In genomic region chr14:36518586-36519430, GRCh38 we compare ENCODE assay signal across 11 cellular contexts. TPM values are rescaled to one million over a fixed set of nuclear protein-coding genes. Genes with fewer than 3 reads are reported as not detected.
DNase-seq lines count a peak whose midpoint lies in the region; ATAC-seq, FAIRE-seq and TF ChIP-seq lines count a peak whose summit lies in the region.
"Had no signal": no experiment of that assay in that cellular context is flagged by ENCODE, and none has a peak within 500 bp of the region (broad histone marks: within the 10 kb centered on the region; RNA-seq: fewer than 3 reads in every experiment).

No MANE protein-coding gene starts in this region.

- no TSS peak for BruUV-seq in GM12878 (replicated peaks; lab: Mats Ljungman, UMichigan)

- no peak for TF ChIP-seq RAD21 in GM12878 (IDR thresholded peaks at IDR 0.05; ENCODE audit: insufficient read depth, low read depth, low read length)

- CTCF ChIA-PET in GM12878 (lab: Yijun Ruan, JAX) = no interaction called here

- no peaks in the 10 kb centered on the region for H3K27me3 ChIP-seq in HAP-1 (ENCODE audit: low read depth)
- H3K27me3 ChIP-seq in GM12878 (replicated peaks in 1 of 2; ENCODE audit: control insufficient read depth in 2 of 2, insufficient read depth in 2 of 2, low read length in 1 of 2) = peaks cover 19 to 32% of the 10 kb centered on the region in 2 experiments

- peaks cover 7 to 32% (median 18%) of the 10 kb centered on the region in 4 donors for H3K4me1 Mint-ChIP-seq in naive thymus-derived CD8-positive, alpha-beta T cell

- peak overlapping the region; percentile 52 for H3K4me3 ChIP-seq in HAP-1
- no peak overlapping the region for H3K4me3 ChIP-seq in GM12878

- H3K27ac Mint-ChIP-seq in naive thymus-derived CD8-positive, alpha-beta T cell = peak overlapping the region in 1 of 10 donors; percentile 7
- H3K27ac Mint-ChIP-seq: activated naive CD4-positive, alpha-beta T cell treated with anti-CD3 and anti-CD28 coated beads, Interleukin-2, amount 50 U/mL, for 72 hours had no signal

- no peak for TF ChIP-seq EP300 in GM12878 (IDR thresholded peaks at IDR 0.05; ENCODE audit: borderline replicate concordance in 1 of 2, control insufficient read depth in 1 of 2, low read depth in 2 of 2, low read length in 2 of 2)

- no peak overlapping the region for H2AFZ ChIP-seq in GM12878 (ENCODE audit: control insufficient read depth, low read depth, low read length)

- WGBS in GM12878 (ENCODE audit: insufficient coverage, insufficient replicate concordance, low lambda C conversion rate, missing lambda C conversion rate) = 58% methylated on average over 57 of the region's 79 CpGs

- H3K36me3 Mint-ChIP-seq in naive thymus-derived CD8-positive, alpha-beta T cell = peaks cover 0 to 2% (median 0%) of the 10 kb centered on the region in 3 donors

- POLR2A ChIA-PET in GM12878 (lab: Charles Lee) = no interaction called here
- POLR2A ChIA-PET in naive thymus-derived CD8-positive, alpha-beta T cell (lab: Charles Lee) = no interaction called here

- RAD21 ChIA-PET in GM12878 (lab: Charles Lee; ENCODE audit: unreplicated experiment) = no interaction called here

- H3K9me3 ChIP-seq in HAP-1 = no peaks in the 10 kb centered on the region
- H3K9me3 ChIP-seq in GM12878 (replicated peaks; ENCODE audit: control insufficient read depth, insufficient read depth, low read length) = no peaks in the 10 kb centered on the region; the same call in 2 of the 3 replicates

- no peak for TF ChIP-seq POLR2A in GM12878 (IDR thresholded peaks at IDR 0.05; ENCODE audit: low read depth, low read length)

- DNase-seq in COR-L47 (lab: John Stamatoyannopoulos, UW) (peak; percentile 47), HAP-1 (ENCODE audit: low spot score in 2 of 2) (peak in 1 of 2 experiments; percentile 46), GM12878 (ENCODE audit: low read depth, low spot score) (no peak), HUDEP-2 (lab: John Stamatoyannopoulos, UW; ENCODE audit: unreplicated experiment in 76 of 76) (no peak), SIG-M5 treated with dmso at 0.1 percent for 504 hours (lab: John Stamatoyannopoulos, UW; ENCODE audit: unreplicated experiment) (no peak), EL (no peak)
- DNase-seq in naive thymus-derived CD8-positive, alpha-beta T cell = no peak
- DNase-seq: stimulated activated CD4-positive, alpha-beta T cell treated with anti-CD3 and anti-CD28 coated beads, Interleukin-2, amount 100 ng/mL, for 48 hours had no signal

- H3K79me2 ChIP-seq in GM12878 (ENCODE audit: control insufficient read depth, insufficient read depth, low read length) = no peaks in the 10 kb centered on the region

- no peak overlapping the region for H3K27ac ChIP-seq in GM12878 (ENCODE audit: control insufficient read depth, insufficient read depth)

- H3K27me3 Mint-ChIP-seq in naive thymus-derived CD8-positive, alpha-beta T cell = peaks cover 31 to 72% (median 54%) of the 10 kb centered on the region in 5 donors

- H3K9me3 Mint-ChIP-seq in naive thymus-derived CD8-positive, alpha-beta T cell = peaks cover 0 to 10% (median 0%) of the 10 kb centered on the region in 9 donors
- H3K9me3 Mint-ChIP-seq: activated naive CD4-positive, alpha-beta T cell treated with anti-CD3 and anti-CD28 coated beads, Interleukin-2, amount 50 U/mL, for 72 hours had no signal

- no peak overlapping the region for H3K9ac ChIP-seq in GM12878 (ENCODE audit: control insufficient read depth, insufficient read depth, low read length)

- in situ Hi-C loops in HAP-1 (cut with MboI; ENCODE audit: low sequenced_read_pairs) (no loop called here), GM12878 (cut with MboI) (no loop called here)

- peak; percentile 79 for ATAC-seq in GM12878
- no peak for ATAC-seq in naive thymus-derived CD8-positive, alpha-beta T cell
- ATAC-seq in GM19452 (IDR thresholded peaks at IDR 0.05; ENCODE audit: unreplicated experiment) = no peak

- intact Hi-C loops in GM12878 (cut with micrococcal nuclease; ENCODE audit: unreplicated experiment) = no loop called here

- H4K20me1 ChIP-seq in GM12878 (ENCODE audit: control insufficient read depth, insufficient read depth) = no peaks in the 10 kb centered on the region

- no peak for TF ChIP-seq CTCF in GM12878 (IDR thresholded peaks at IDR 0.05 in 2 of 3, conservative IDR thresholded peaks at IDR 0.05 in 1 of 3; ENCODE audit: control insufficient read depth in 2 of 3, extremely low read depth in 1 of 3, insufficient read depth in 1 of 3, low read depth in 3 of 3, low read length in 3 of 3)

- H3K4me1 ChIP-seq in HAP-1 (peaks cover 5% of the 10 kb centered on the region), GM12878 (ENCODE audit: control insufficient read depth, insufficient read depth, low read length) (no peaks in the 10 kb centered on the region)

- peak overlapping the region; percentile 22 to 81 (median 70) for H3K4me3 Mint-ChIP-seq in naive thymus-derived CD8-positive, alpha-beta T cell

- SMC1A ChIA-PET in GM12878 (lab: Charles Lee; ENCODE audit: uncharacterized antibody, unreplicated experiment) = no interaction called here

- H3K36me3 ChIP-seq in HAP-1 (replicated peaks) = no peaks in the 10 kb centered on the region
- H3K36me3 ChIP-seq in GM12878 (ENCODE audit: control insufficient read depth in 2 of 2, insufficient read depth in 2 of 2, low read length in 1 of 2) = no peaks in the 10 kb centered on the region; a peak in 1 of 4 replicates

- no peak for FAIRE-seq in GM12878 (lab: Jason Lieb, UNC)

- no peak overlapping the region for H3K4me2 ChIP-seq in GM12878 (ENCODE audit: control insufficient read depth, insufficient read depth)

TF ChIP-seq in GM12878, 131 proteins besides CTCF, POLR2A, EP300 and RAD21:
- TF ChIP-seq TAF1 (IDR thresholded peaks at IDR 0.05; ENCODE audit: borderline replicate concordance, low read depth, low read length) (no peak), SP1 (IDR thresholded peaks at IDR 0.05; ENCODE audit: low read depth, low read length) (no peak), MTA2 (IDR thresholded peaks at IDR 0.05; ENCODE audit: low read depth) (no peak)

RNA-seq across cellular contexts. Expression of gene NKX2-1, which starts 1.2 kb away (rescaled TPM):
- total RNA-seq in GM12878 (2013; cell fraction: nucleolus; rRNA removed) = not detected in 2 replicates
- total RNA-seq in GM12878 (2014; rRNA removed) (not detected in 2 replicates), GM12878 (2014; rRNA removed; fragmentation: Illumina TruSeq; extraction: Trizol) (not detected in 2 replicates), GM12878 (2021) (not detected in 2 replicates)
- not detected for polyA plus RNA-seq in GM12878 (2011; ENCODE audit: low read depth)
- polyA plus RNA-seq in GM12878 (2011; rRNA removed) (not detected in 2 replicates), GM12878 (2014; fragmentation: Illumina TruSeq; extraction: Trizol) (0.03 TPM in 1 of 2 replicates, not detected in the other), GM12878 (2014; fragmentation: Nextera tagmentation; extraction: Ambion mirVana) (not detected), GM12878 (2014; rRNA removed) (not detected in 2 replicates), GM12878 (2016; fragmentation: Nextera tagmentation; extraction: Ambion mirVana) (not detected)
- polyA plus RNA-seq in GM12878 (2011; cell fraction: cytosol; rRNA removed) = not detected in 2 replicates
- not detected in 2 replicates for polyA plus RNA-seq in GM12878 (2011; cell fraction: nucleus; rRNA removed)
- not detected in 2 replicates for polyA plus RNA-seq in GM12878 (2012)
- polyA minus RNA-seq in GM12878 (2011; rRNA and poly(A)+ RNA removed) = not detected in 2 replicates
- polyA minus RNA-seq in GM12878 (2011; cell fraction: cytosol; rRNA and poly(A)+ RNA removed) = not detected in 2 replicates
- polyA minus RNA-seq in GM12878 (2011; cell fraction: nucleus; rRNA and poly(A)+ RNA removed) = not detected in 2 replicates
- not detected for total RNA-seq in naive thymus-derived CD8-positive, alpha-beta T cell
- polyA plus RNA-seq in naive thymus-derived CD8-positive, alpha-beta T cell = not detected
- total RNA-seq: activated naive CD4-positive, alpha-beta T cell treated with anti-CD3 and anti-CD28 coated beads, Interleukin-2, amount 50 U/mL, for 72 hours; RPMI7951 had no signal
